In the genomic region with DNA sequence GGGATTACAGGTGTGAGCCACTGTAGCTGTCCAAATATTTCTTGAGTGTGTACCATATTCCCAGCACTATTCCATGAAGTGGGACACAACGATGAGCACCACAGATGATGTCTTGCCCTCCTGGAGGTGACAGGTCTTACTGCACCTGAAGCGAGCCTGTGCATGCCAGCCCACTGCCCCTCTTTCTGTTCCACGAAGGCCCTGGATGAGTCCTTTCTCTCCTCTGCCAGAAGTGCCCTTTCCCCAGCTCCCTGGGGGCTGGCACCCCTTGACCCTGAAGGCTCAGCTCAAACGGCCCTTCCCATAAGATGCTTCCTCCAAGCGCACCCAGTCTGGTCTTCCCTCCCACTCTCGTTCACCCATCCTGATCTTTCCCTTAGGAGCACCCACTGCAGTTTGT, we compare ENCODE assay signal across 31 cellular contexts. TPM values are rescaled to one million over a fixed set of nuclear protein-coding genes. Genes with fewer than 3 reads are reported as not detected.
"Had no signal": no experiment of that assay in that cellular context is flagged by ENCODE, and none has a peak within 500 bp of the region (broad histone marks: within the 10 kb centered on the region; RNA-seq: fewer than 3 reads in every experiment).

No MANE protein-coding gene starts in this region.

- ATAC-seq: activated CD4-positive, CD25-positive, alpha-beta regulatory T cell treated with anti-CD3 and anti-CD28 coated beads, Interleukin-2, amount 50 U/mL, for 24 hours; heart right ventricle; left lung; lower lobe of right lung; T-helper 17 cell had no signal

- H3K4me3 ChIP-seq: cardiac muscle cell, esophagus squamous epithelium, heart right ventricle, left lung, lower lobe of right lung, ovary, prostate gland, spleen, thoracic aorta, uterus had no signal

- H3K36me3 ChIP-seq: cardiac muscle cell, esophagus squamous epithelium, heart right ventricle, left lung, lower lobe of right lung, neutrophil, ovary, prostate gland, spleen, thoracic aorta, uterus, WERI-Rb-1 had no signal

- FAIRE-seq: endometrium had no signal

- DNase-seq: activated CD4-positive, alpha-beta T cell treated with anti-CD3 and anti-CD28 coated beads for 48 hours; activated CD4-positive, alpha-beta T cell treated with anti-CD3 and anti-CD28 coated beads, Interleukin-2, amount 50 U/mL, for 48 hours; activated CD8-positive, alpha-beta memory T cell treated with anti-CD3 and anti-CD28 coated beads, Interleukin-2, amount 50 U/mL, for 4 hours; activated T-cell treated with anti-CD3 and anti-CD28 coated beads, Interleukin-2, amount 50 U/mL, for 1 hour; anterior cingulate cortex; esophagus squamous epithelium; foreskin melanocyte; heart right ventricle; kidney glomerular epithelial cell; left lung; lower lobe of right lung; mesenchymal stem cell; ovary; spleen; stimulated activated naive CD4-positive, alpha-beta T cell treated with Interleukin-2 at 50 U/mL for 16 hours; T-helper 17 cell; T1000; trophoblast cell; uterus; WERI-Rb-1 had no signal

- H3K27me3 ChIP-seq: ovary, uterus had no signal

- H3K4me1 ChIP-seq: esophagus squamous epithelium, heart right ventricle, left lung, lower lobe of right lung, prostate gland, uterus had no signal

- H3K9me3 ChIP-seq: esophagus squamous epithelium, heart right ventricle, left lung, lower lobe of right lung, neutrophil, ovary, prostate gland, spleen, thoracic aorta, uterus had no signal

- H3K27ac ChIP-seq: cardiac muscle cell, epithelial cell of prostate, esophagus squamous epithelium, heart right ventricle, left lung, lower lobe of right lung, neutrophil, ovary, prostate gland, spleen, thoracic aorta, uterus, WERI-Rb-1 had no signal

RNA-seq across cellular contexts. Expression of a gene that starts 5.5 kb away (rescaled TPM):
- total RNA-seq: activated CD8-positive, alpha-beta memory T cell treated with anti-CD3 and anti-CD28 coated beads for 36 hours; cerebellum; glomerular endothelial cell; mononuclear cell; spleen; T-helper 17 cell had no signal
- polyA plus RNA-seq: cardiac muscle cell had no signal

RNA-seq across cellular contexts. Expression of a gene that starts 37.2 kb away (rescaled TPM):
- total RNA-seq: activated CD8-positive, alpha-beta memory T cell treated with anti-CD3 and anti-CD28 coated beads for 36 hours had no signal

RNA-seq across cellular contexts. Expression of a gene that starts 40.8 kb away (rescaled TPM):
- total RNA-seq: activated CD8-positive, alpha-beta memory T cell treated with anti-CD3 and anti-CD28 coated beads for 36 hours; cardiac muscle cell; lower lobe of right lung; mononuclear cell; spleen; T-helper 17 cell had no signal
- polyA plus RNA-seq: cardiac muscle cell had no signal
